8 cellular contexts compared by ENCODE assay signal in genomic region chr11:112128483-112129121, GRCh38. TPM values are rescaled to one million over a fixed set of nuclear protein-coding genes. Genes with fewer than 3 reads are reported as not detected.
DNase-seq lines count a peak whose midpoint lies in the region; ATAC-seq, FAIRE-seq and TF ChIP-seq lines count a peak whose summit lies in the region.

No MANE protein-coding gene starts in this region.

- H4K5ac ChIP-seq in IMR-90 (ENCODE audit: low read depth, low read length), result no peak overlapping the region

- peak; percentile 41 for FAIRE-seq in islet of Langerhans (lab: Jason Lieb, UNC)

- BruUV-seq in IMR-90 (replicated peaks; lab: Mats Ljungman, UMichigan), result no TSS peak

- peak overlapping the region; percentile 81 for H2AK5ac ChIP-seq in IMR-90 (ENCODE audit: low read depth, low read length)

- no peak overlapping the region for H2AK9ac ChIP-seq in IMR-90 (replicated peaks; ENCODE audit: low read depth, low read length, poor library complexity)

- intact Hi-C loops in IMR-90 (cut with micrococcal nuclease), result no loop called here

- H2AFZ ChIP-seq in IMR-90 (replicated peaks; ENCODE audit: low read length, poor library complexity), result peak overlapping the region; percentile 51

- H3K9ac ChIP-seq in IMR-90 (ENCODE audit: low read depth, low read length), result no peak overlapping the region

- no peak for TF ChIP-seq POLR2A in IMR-90 (IDR thresholded peaks at IDR 0.05; ENCODE audit: low read depth, low read length)

- no peak for TF ChIP-seq RAD21 in IMR-90 (IDR thresholded peaks at IDR 0.05; ENCODE audit: low read length)

- dilution Hi-C loops in IMR-90 (cut with HindIII; ENCODE audit: low sequenced_read_pairs, unreplicated experiment), result no loop called here

- H3K23ac ChIP-seq in IMR-90 (ENCODE audit: low read depth, low read length), result peak overlapping the region; percentile 9; the same call in 1 of the 2 replicates

- H3K14ac ChIP-seq in IMR-90 (replicated peaks; ENCODE audit: low read depth, low read length), result peak overlapping the region; percentile 16; the same call in 1 of the 2 replicates

- H3K27me3 ChIP-seq in IMR-90 (ENCODE audit: control insufficient read depth, insufficient read depth, low read length), result no peaks in the 10 kb centered on the region

- no peak overlapping the region for H3K4me3 Mint-ChIP-seq in T-helper 17 cell

- H2BK5ac ChIP-seq in IMR-90 (ENCODE audit: low read depth, low read length, poor library complexity, severe bottlenecking), result no peak overlapping the region

- H3K27ac Mint-ChIP-seq in T-helper 17 cell, result peak overlapping the region; percentile 14

- H3K4ac ChIP-seq in IMR-90 (ENCODE audit: low read depth, low read length), result peak overlapping the region; percentile 52

- H2BK120ac ChIP-seq in IMR-90 (ENCODE audit: low read depth, low read length), result peak overlapping the region; percentile 49; the same call in 1 of the 2 replicates

- H4K91ac ChIP-seq in IMR-90 (ENCODE audit: insufficient read depth, low read depth, low read length), result peak overlapping the region; percentile 25; the same call in 1 of the 2 replicates

- ATAC-seq in IMR-90 (ENCODE audit: low read depth), result peak; percentile 90
- ATAC-seq in T-helper 17 cell, result no peak
- ATAC-seq in HG03159 (IDR thresholded peaks at IDR 0.05; ENCODE audit: unreplicated experiment), result no peak

- no peak overlapping the region for H3K4me3 ChIP-seq in IMR-90 (ENCODE audit: insufficient read depth, low read depth, low read length)

- WGBS in IMR-90 (ENCODE audit: extremely low coverage in 2 of 2, insufficient read length in 1 of 2), 2 experiments, result no CpG with 5 or more reads among the region's 3 CpGs

- H2BK15ac ChIP-seq in IMR-90 (ENCODE audit: low read depth, low read length), result peak overlapping the region; percentile 40; the same call in 1 of the 3 replicates

- H3K27ac ChIP-seq in IMR-90 (ENCODE audit: insufficient read depth, low read length), result no peak overlapping the region

- POLR2A ChIA-PET in IMR-90 (lab: Charles Lee; ENCODE audit: unreplicated experiment), result no interaction called here

- H3K4me2 ChIP-seq in IMR-90 (ENCODE audit: low read depth, low read length), result no peak overlapping the region

- H3K9me3 ChIP-seq in IMR-90 (ENCODE audit: control insufficient read depth, insufficient read depth, low read length) (no peaks in the 10 kb centered on the region), T-helper 17 cell (ENCODE audit: control insufficient read depth, low read length, poor library complexity, severe bottlenecking) (no peaks in the 10 kb centered on the region)

- H3K36me3 Mint-ChIP-seq in T-helper 17 cell (ENCODE audit: low read depth), result peaks cover 2% of the 10 kb centered on the region

- peak; percentile 92 for DNase-seq in A172 (ENCODE audit: low spot score)
- peak; percentile 85 for DNase-seq in IMR-90
- no peak for DNase-seq in T-helper 17 cell
- DNase-seq in NCI-H1436 treated with DMSO at 0.1 percent for 48 hours (lab: John Stamatoyannopoulos, UW), result no peak
- DNase-seq in activated CD4-positive, CD25-positive, alpha-beta regulatory T cell treated with anti-CD3 and anti-CD28 coated beads, Interleukin-2, amount 50 U/mL, for 72 hours, result no peak
- DNase-seq in ureter (ENCODE audit: low spot score), result no peak

- H3K27me3 Mint-ChIP-seq in T-helper 17 cell, result no peaks in the 10 kb centered on the region

- TF ChIP-seq CTCF in IMR-90 (conservative IDR thresholded peaks at IDR 0.05; ENCODE audit: low read depth, low read length), result no peak

- no peaks in the 10 kb centered on the region for H4K20me1 ChIP-seq in IMR-90 (ENCODE audit: insufficient read depth, low read length)

- CTCF ChIA-PET in IMR-90 (lab: Yijun Ruan, JAX), result interaction anchor here (1.8 kb wide), 1 partner anchor 15 kb away, joined by 5 read pairs; no protein-coding TSS in a partner anchor

- H3K79me1 ChIP-seq in IMR-90 (ENCODE audit: low read depth in 1 of 2, low read length in 2 of 2), result no peaks in the 10 kb centered on the region

- H3K18ac ChIP-seq in IMR-90 (ENCODE audit: low read depth, low read length), result no peak overlapping the region

- H3K56ac ChIP-seq in IMR-90 (ENCODE audit: extremely low read depth, insufficient read depth, low read length), result no peak overlapping the region

- H3K36me3 ChIP-seq in IMR-90 (ENCODE audit: control insufficient read depth, insufficient read depth, low read length), result no peaks in the 10 kb centered on the region

- H3K4me1 Mint-ChIP-seq in T-helper 17 cell, result peaks cover 3% of the 10 kb centered on the region

- H3K4me1 ChIP-seq in IMR-90 (ENCODE audit: control insufficient read depth, insufficient read depth, low read length), result peaks cover 7% of the 10 kb centered on the region

- H3K9me1 ChIP-seq in IMR-90 (ENCODE audit: insufficient read depth, low read length), result peaks cover 6% of the 10 kb centered on the region

- 0 out of 4 replicates have a peak overlapping the region, but pooled peaks of 1 of the 2 experiments have one; percentile 19 for H4K8ac ChIP-seq in IMR-90 (ENCODE audit: low read depth in 2 of 2, low read length in 2 of 2)

- H2BK20ac ChIP-seq in IMR-90 (ENCODE audit: low read depth, low read length), result peak overlapping the region; percentile 44; the same call in 1 of the 2 replicates

- in situ Hi-C loops in IMR-90 (cut with MboI; ENCODE audit: low sequenced_read_pairs), result no loop called here

TF ChIP-seq in IMR-90, 13 proteins besides CTCF, POLR2A, EP300 and RAD21:
- TF ChIP-seq NFE2L2 (IDR thresholded peaks at IDR 0.05; ENCODE audit: low read depth, low read length) (no peak), USF2 (IDR thresholded peaks at IDR 0.05; ENCODE audit: low read depth, low read length) (no peak), CEBPB (IDR thresholded peaks at IDR 0.05; ENCODE audit: low read depth, low read length) (peak; percentile 46; the same call in 1 of the 2 replicates)

RNA-seq across cellular contexts. Expression of gene IL18, which starts 35.3 kb away (rescaled TPM):
- 32.4 and 68.3 TPM in 2 replicates for total RNA-seq in A172 (2014; rRNA removed; shearing (Covaris generic))
- total RNA-seq in IMR-90 (2012; rRNA removed) (0.54 and 0.83 TPM in 2 replicates), T-helper 17 cell (under 1 TPM; 0.57 to 0.94 TPM), ureter (20.0 TPM)
- polyA plus RNA-seq in IMR-90 (2012; rRNA removed), result 0.89 and 0.96 TPM in 2 replicates
- polyA plus RNA-seq in IMR-90 (2012; cell fraction: cytosol; rRNA removed), result 0.12 and 0.20 TPM in 2 replicates
- polyA plus RNA-seq in IMR-90 (2012; cell fraction: nucleus; rRNA removed; ENCODE audit: low replicate concordance), result 0.12 and 0.50 TPM in 2 replicates

RNA-seq across cellular contexts. Expression of gene TEX12, which starts 38.6 kb away (rescaled TPM):
- total RNA-seq in A172 (2014; rRNA removed; shearing (Covaris generic)), result not detected in 2 replicates
- total RNA-seq in IMR-90 (2012; rRNA removed) (not detected in 2 replicates), T-helper 17 cell (under 1 TPM; 0.32 to 0.52 TPM), ureter (0.68 TPM)
- 0.12 TPM in 1 of 2 replicates, not detected in the other for polyA plus RNA-seq in IMR-90 (2012; rRNA removed)
- polyA plus RNA-seq in IMR-90 (2012; cell fraction: cytosol; rRNA removed), result not detected in 2 replicates
- polyA plus RNA-seq in IMR-90 (2012; cell fraction: nucleus; rRNA removed; ENCODE audit: low replicate concordance), result 0.15 TPM in 1 of 2 replicates, not detected in the other

RNA-seq across cellular contexts. Expression of gene SDHD, which starts 41.9 kb away (rescaled TPM):
- total RNA-seq in A172 (2014; rRNA removed; shearing (Covaris generic)), result 109 and 124 TPM in 2 replicates
- 83.2 and 130 TPM in 2 replicates for total RNA-seq in IMR-90 (2012; rRNA removed)
- polyA plus RNA-seq in IMR-90 (2012; rRNA removed), result 165 and 166 TPM in 2 replicates
- 28.8 and 42.1 TPM in 2 replicates for polyA plus RNA-seq in IMR-90 (2012; cell fraction: cytosol; rRNA removed)
- 26.7 and 38.4 TPM in 2 replicates for polyA plus RNA-seq in IMR-90 (2012; cell fraction: nucleus; rRNA removed; ENCODE audit: low replicate concordance)
- total RNA-seq in T-helper 17 cell, result 10 to 100 TPM; 37.7 to 40.8 TPM
- 113 TPM for total RNA-seq in ureter

RNA-seq across cellular contexts. Expression of gene TIMM8B, which starts 42.0 kb away (rescaled TPM):
- total RNA-seq in A172 (2014; rRNA removed; shearing (Covaris generic)), result 56.7 and 61.3 TPM in 2 replicates
- total RNA-seq in IMR-90 (2012; rRNA removed) (35.5 and 48.9 TPM in 2 replicates), T-helper 17 cell (10 to 100 TPM; 12.0 to 16.0 TPM), ureter (54.8 TPM)
- polyA plus RNA-seq in IMR-90 (2012; rRNA removed), result 103 and 119 TPM in 2 replicates
- polyA plus RNA-seq in IMR-90 (2012; cell fraction: cytosol; rRNA removed), result 51.4 and 105 TPM in 2 replicates
- polyA plus RNA-seq in IMR-90 (2012; cell fraction: nucleus; rRNA removed; ENCODE audit: low replicate concordance), result 11.7 and 25.7 TPM in 2 replicates

RNA-seq across cellular contexts. Expression of gene BCO2, which starts 46.7 kb away (rescaled TPM):
- 0.10 TPM in 1 of 2 replicates, not detected in the other for total RNA-seq in A172 (2014; rRNA removed; shearing (Covaris generic))
- total RNA-seq in IMR-90 (2012; rRNA removed) (0.18 and 0.83 TPM in 2 replicates), T-helper 17 cell (1 to 10 TPM; 2.5 to 2.7 TPM), ureter (8.7 TPM)
- polyA plus RNA-seq in IMR-90 (2012; rRNA removed), result 0.20 and 0.68 TPM in 2 replicates
- polyA plus RNA-seq in IMR-90 (2012; cell fraction: cytosol; rRNA removed), result 0.03 and 0.04 TPM in 2 replicates
- polyA plus RNA-seq in IMR-90 (2012; cell fraction: nucleus; rRNA removed; ENCODE audit: low replicate concordance), result 0.32 and 4.6 TPM in 2 replicates

Comparison
In these comparisons a context has a peak if more than half of its experiments do, and no peak if none do; other contexts are left out.
1. DNase-seq: peak in A172 (single experiment) and IMR-90 (single experiment); none in T-helper 17 cell (0 of 3), NCI-H1436 treated with DMSO at 0.1 percent for 48 hours (single experiment), activated CD4-positive, CD25-positive, alpha-beta regulatory T cell treated with anti-CD3 and anti-CD28 coated beads, Interleukin-2, amount 50 U/mL, for 72 hours (single experiment) and ureter (single experiment).
2. RNA of gene IL18, which starts 35.3 kb away (total RNA-seq): 32.4 to 68.3 TPM in A172 and 20.0 TPM in ureter (single experiment); 0.57 to 0.94 TPM in T-helper 17 cell and 0.54 to 0.83 TPM in IMR-90; every median in the first group is over 10 times any median in the second.